24 cellular contexts compared by ENCODE assay signal in the genomic region with DNA sequence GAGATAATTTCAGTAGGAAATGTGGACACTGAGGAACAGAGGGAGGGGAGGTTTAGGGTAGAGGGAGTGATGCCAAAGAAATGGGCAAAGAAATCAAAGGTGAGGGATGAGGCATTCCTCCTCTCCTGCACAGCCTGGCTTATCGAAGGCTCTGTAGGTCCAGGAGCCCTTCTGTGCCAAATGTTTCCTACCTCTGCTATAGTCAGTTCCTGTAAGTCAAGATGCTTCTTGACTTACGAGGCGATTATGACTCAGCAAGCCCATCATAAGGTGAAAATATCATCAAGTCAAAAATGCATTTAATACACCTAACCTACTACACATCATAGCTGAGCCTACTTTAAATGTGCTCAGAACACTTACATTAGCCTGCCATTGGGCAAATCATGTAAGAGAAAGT. TPM values are rescaled to one million over a fixed set of nuclear protein-coding genes. Genes with fewer than 3 reads are reported as not detected.
DNase-seq lines count a peak whose midpoint lies in the region; ATAC-seq and TF ChIP-seq lines count a peak whose summit lies in the region.
"Had no signal": no experiment of that assay in that cellular context is flagged by ENCODE, and none has a peak within 500 bp of the region (broad histone marks: within the 10 kb centered on the region; RNA-seq: fewer than 3 reads in every experiment).

No MANE protein-coding gene starts in this region.

- no peaks in the 10 kb centered on the region for H3K79me2 ChIP-seq in GM23338 (replicated peaks; ENCODE audit: insufficient read depth)

- DNase-seq in GM23338 (ENCODE audit: low spot score) (no peak), HPDE6-E6E7 (ENCODE audit: extremely low spot score) (peak; percentile 17), foreskin keratinocyte (peak in 1 of 2 donors; percentile 69), lung (ENCODE audit: low spot score) (no peak), anterior cingulate cortex (lab: John Stamatoyannopoulos, UW) (no peak), hepatic stellate cell (ENCODE audit: low spot score) (no peak), erythroblast (lab: John Stamatoyannopoulos, UW) (no peak)
- DNase-seq: 8988T; ACHN; AML-193; BE2C; CD4-positive, alpha-beta T cell; CD8-positive, alpha-beta memory T cell; DMS 273 treated with DMSO at 0.1 percent for 48 hours; DMS79; EL; GDM1; GM23248 had no signal

- WGBS in lung, 2 donors: 54 to 73% methylated on average over 3 of the region's 3 CpGs

- no peak overlapping the region for H3K27ac Mint-ChIP-seq in GM23338
- H3K27ac Mint-ChIP-seq: CD14-positive monocyte; CD4-positive, alpha-beta T cell; CD8-positive, alpha-beta memory T cell had no signal

- no peaks in the 10 kb centered on the region for H3K4me1 Mint-ChIP-seq in GM23338
- H3K4me1 Mint-ChIP-seq: CD14-positive monocyte; CD8-positive, alpha-beta memory T cell had no signal

- H3F3A ChIP-seq in GM23338 (replicated peaks; ENCODE audit: low read depth): no peaks in the 10 kb centered on the region

- H3K36me3 Mint-ChIP-seq in GM23338 (ENCODE audit: low read depth): no peaks in the 10 kb centered on the region
- H3K36me3 Mint-ChIP-seq: CD14-positive monocyte; CD8-positive, alpha-beta memory T cell had no signal

- H3K27me3 ChIP-seq in GM23338 (ENCODE audit: insufficient read depth) (no peaks in the 10 kb centered on the region), foreskin keratinocyte (no peaks in the 10 kb centered on the region), lung (ENCODE audit: control insufficient read depth, insufficient read depth) (no peaks in the 10 kb centered on the region)
- H3K27me3 ChIP-seq: BE2C; BLaER1 treated with 17β-estradiol and CSF1 and Interleukin-3, amounts not matched to agents 10 nM and 100 nM had no signal

- H3K4me2 ChIP-seq in GM23338: no peak overlapping the region
- H3K4me2 ChIP-seq: A549; BLaER1 treated with 17β-estradiol and CSF1 and Interleukin-3, amounts not matched to agents 10 nM and 100 nM had no signal

- H2AFZ ChIP-seq in GM23338: peak overlapping the region; percentile 56; the same call in 1 of the 2 replicates
- H2AFZ ChIP-seq: GM23248 had no signal

- ATAC-seq in GM23338 (no peak), foreskin keratinocyte (peak; percentile 88), lung (ENCODE audit: insufficient read depth, low FRiP score) (no peak), HG02610 (IDR thresholded peaks at IDR 0.05; ENCODE audit: unreplicated experiment) (no peak)
- ATAC-seq: A549, GM12878 had no signal

- no peaks in the 10 kb centered on the region for H4K20me1 ChIP-seq in GM23338 (replicated peaks; ENCODE audit: insufficient read depth)
- H4K20me1 ChIP-seq: BLaER1 treated with 17β-estradiol and CSF1 and Interleukin-3, amounts not matched to agents 10 nM and 100 nM had no signal

- TF ChIP-seq POLR2A in erythroblast (IDR thresholded peaks at IDR 0.05; ENCODE audit: low read length): no peak

- no peaks in the 10 kb centered on the region for H3K9me3 Mint-ChIP-seq in GM23338
- H3K9me3 Mint-ChIP-seq: CD4-positive, alpha-beta T cell had no signal

- H3K27ac ChIP-seq in GM23338 (ENCODE audit: low read depth) (no peak overlapping the region), foreskin keratinocyte (no peak overlapping the region), lung (ENCODE audit: low read depth in 1 of 2, low read length in 1 of 2) (no peak overlapping the region)
- H3K27ac ChIP-seq: A549; BLaER1 treated with 17β-estradiol and CSF1 and Interleukin-3, amounts not matched to agents 10 nM and 100 nM; GM23248 had no signal

- no peak overlapping the region for H3K4me3 Mint-ChIP-seq in GM23338
- H3K4me3 Mint-ChIP-seq: CD14-positive monocyte; CD4-positive, alpha-beta T cell; CD8-positive, alpha-beta memory T cell had no signal

- H3K4me3 ChIP-seq in GM23338 (no peak overlapping the region), lung (peak overlapping the region; percentile 9)
- H3K4me3 ChIP-seq: A549; BLaER1 treated with 17β-estradiol and CSF1 and Interleukin-3, amounts not matched to agents 10 nM and 100 nM; GM12878; GM23248; HAP-1 had no signal

- H3K27me3 Mint-ChIP-seq in GM23338 (ENCODE audit: insufficient read depth, low read depth, poor library complexity): no peaks in the 10 kb centered on the region
- H3K27me3 Mint-ChIP-seq: CD4-positive, alpha-beta T cell; CD8-positive, alpha-beta memory T cell had no signal

- H3K9me3 ChIP-seq in lung (ENCODE audit: control insufficient read depth in 2 of 2, insufficient read depth in 1 of 2, low read length in 1 of 2): no peaks in the 10 kb centered on the region
- H3K9me3 ChIP-seq: A549; BE2C; BLaER1 treated with 17β-estradiol and CSF1 and Interleukin-3, amounts not matched to agents 10 nM and 100 nM; HAP-1 had no signal

- TF ChIP-seq CTCF in GM23338 (conservative IDR thresholded peaks at IDR 0.05; ENCODE audit: low read depth in 2 of 2) (no peak), foreskin keratinocyte (conservative IDR thresholded peaks at IDR 0.05) (no peak), lung (IDR thresholded peaks at IDR 0.05; ENCODE audit: control extremely low read depth, extremely low read depth) (no peak)

- H3K9me2 ChIP-seq in GM23338 (ENCODE audit: insufficient read depth): no peaks in the 10 kb centered on the region; the same call in 1 of the 2 replicates

- H3K4me1 ChIP-seq in GM23338 (ENCODE audit: insufficient read depth) (no peaks in the 10 kb centered on the region), foreskin keratinocyte (peaks cover 3% of the 10 kb centered on the region), lung (ENCODE audit: control insufficient read depth in 2 of 2, insufficient read depth in 2 of 2, low read length in 2 of 2) (no peaks in the 10 kb centered on the region)
- H3K4me1 ChIP-seq: A549; BE2C; BLaER1 treated with 17β-estradiol and CSF1 and Interleukin-3, amounts not matched to agents 10 nM and 100 nM; HAP-1 had no signal

- H3K36me3 ChIP-seq in GM23338 (ENCODE audit: insufficient read depth): no peaks in the 10 kb centered on the region
- no peaks in the 10 kb centered on the region for H3K36me3 ChIP-seq in lung (ENCODE audit: control insufficient read depth in 2 of 2, insufficient read depth in 2 of 2, low read length in 2 of 2)
- H3K36me3 ChIP-seq: BE2C; BLaER1 treated with 17β-estradiol and CSF1 and Interleukin-3, amounts not matched to agents 10 nM and 100 nM; HAP-1 had no signal

TF ChIP-seq in GM23338, 12 proteins besides CTCF, POLR2A, EP300 and RAD21 (continues in another document):
- TF ChIP-seq ZNF331 (CRISPR knock-in tag; IDR thresholded peaks at IDR 0.05; ENCODE audit: low read depth): no peak
- TF ChIP-seq, protein P1, sequence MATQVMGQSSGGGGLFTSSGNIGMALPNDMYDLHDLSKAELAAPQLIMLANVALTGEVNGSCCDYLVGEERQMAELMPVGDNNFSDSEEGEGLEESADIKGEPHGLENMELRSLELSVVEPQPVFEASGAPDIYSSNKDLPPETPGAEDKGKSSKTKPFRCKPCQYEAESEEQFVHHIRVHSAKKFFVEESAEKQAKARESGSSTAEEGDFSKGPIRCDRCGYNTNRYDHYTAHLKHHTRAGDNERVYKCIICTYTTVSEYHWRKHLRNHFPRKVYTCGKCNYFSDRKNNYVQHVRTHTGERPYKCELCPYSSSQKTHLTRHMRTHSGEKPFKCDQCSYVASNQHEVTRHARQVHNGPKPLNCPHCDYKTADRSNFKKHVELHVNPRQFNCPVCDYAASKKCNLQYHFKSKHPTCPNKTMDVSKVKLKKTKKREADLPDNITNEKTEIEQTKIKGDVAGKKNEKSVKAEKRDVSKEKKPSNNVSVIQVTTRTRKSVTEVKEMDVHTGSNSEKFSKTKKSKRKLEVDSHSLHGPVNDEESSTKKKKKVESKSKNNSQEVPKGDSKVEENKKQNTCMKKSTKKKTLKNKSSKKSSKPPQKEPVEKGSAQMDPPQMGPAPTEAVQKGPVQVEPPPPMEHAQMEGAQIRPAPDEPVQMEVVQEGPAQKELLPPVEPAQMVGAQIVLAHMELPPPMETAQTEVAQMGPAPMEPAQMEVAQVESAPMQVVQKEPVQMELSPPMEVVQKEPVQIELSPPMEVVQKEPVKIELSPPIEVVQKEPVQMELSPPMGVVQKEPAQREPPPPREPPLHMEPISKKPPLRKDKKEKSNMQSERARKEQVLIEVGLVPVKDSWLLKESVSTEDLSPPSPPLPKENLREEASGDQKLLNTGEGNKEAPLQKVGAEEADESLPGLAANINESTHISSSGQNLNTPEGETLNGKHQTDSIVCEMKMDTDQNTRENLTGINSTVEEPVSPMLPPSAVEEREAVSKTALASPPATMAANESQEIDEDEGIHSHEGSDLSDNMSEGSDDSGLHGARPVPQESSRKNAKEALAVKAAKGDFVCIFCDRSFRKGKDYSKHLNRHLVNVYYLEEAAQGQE (IDR thresholded peaks at IDR 0.05; ENCODE audit: unreplicated experiment): no peak
- TF ChIP-seq POLR2AphosphoS5 (IDR thresholded peaks at IDR 0.05; ENCODE audit: low read depth): no peak
- TF ChIP-seq JUNB (IDR thresholded peaks at IDR 0.05; ENCODE audit: unreplicated experiment): no peak
- TF ChIP-seq STAT1 (IDR thresholded peaks at IDR 0.05; ENCODE audit: unreplicated experiment): no peak
- TF ChIP-seq, protein P2, sequence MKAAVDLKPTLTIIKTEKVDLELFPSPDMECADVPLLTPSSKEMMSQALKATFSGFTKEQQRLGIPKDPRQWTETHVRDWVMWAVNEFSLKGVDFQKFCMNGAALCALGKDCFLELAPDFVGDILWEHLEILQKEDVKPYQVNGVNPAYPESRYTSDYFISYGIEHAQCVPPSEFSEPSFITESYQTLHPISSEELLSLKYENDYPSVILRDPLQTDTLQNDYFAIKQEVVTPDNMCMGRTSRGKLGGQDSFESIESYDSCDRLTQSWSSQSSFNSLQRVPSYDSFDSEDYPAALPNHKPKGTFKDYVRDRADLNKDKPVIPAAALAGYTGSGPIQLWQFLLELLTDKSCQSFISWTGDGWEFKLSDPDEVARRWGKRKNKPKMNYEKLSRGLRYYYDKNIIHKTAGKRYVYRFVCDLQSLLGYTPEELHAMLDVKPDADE (IDR thresholded peaks at IDR 0.05): no peak
- TF ChIP-seq NANOG (IDR thresholded peaks at IDR 0.05; ENCODE audit: borderline replicate concordance): no peak

RNA-seq across cellular contexts. Expression of gene ARHGAP24, which starts 60.0 kb away (rescaled TPM):
- total RNA-seq in GM23338 (2014; rRNA removed; shearing (Covaris generic)): 0.21 TPM in 1 of 2 replicates, not detected in the other
- polyA plus RNA-seq in GM23338 (2016; fragmentation: Nextera tagmentation; extraction: Ambion mirVana): 0.36 and 0.50 TPM in 2 replicates
- 0.99 and 1.4 TPM in 2 replicates for total RNA-seq in foreskin keratinocyte
- polyA plus RNA-seq in foreskin keratinocyte: 0.45 and 0.71 TPM in 2 replicates
- total RNA-seq in lung: 10 to 100 TPM; 30.8 to 79.4 TPM
- polyA plus RNA-seq in lung: 10 to 100 TPM in 1 of 2 donors, 1 to 10 TPM in 1; 10.0 to 12.4 TPM
- total RNA-seq: CD8-positive, alpha-beta memory T cell had no signal
- polyA plus RNA-seq: CD8-positive, alpha-beta memory T cell had no signal

Comparison
In these comparisons a context has a peak if more than half of its experiments do, and no peak if none do; other contexts are left out.
1. RNA of gene ARHGAP24, which starts 60.0 kb away (total RNA-seq): 30.8 to 79.4 TPM in lung; 0.99 to 1.4 TPM in foreskin keratinocyte and 0.21 TPM in GM23338; every median in the first group is over 10 times any median in the second.